Comparison of ENCODE assay signal across 1 cellular context in the genomic region with DNA sequence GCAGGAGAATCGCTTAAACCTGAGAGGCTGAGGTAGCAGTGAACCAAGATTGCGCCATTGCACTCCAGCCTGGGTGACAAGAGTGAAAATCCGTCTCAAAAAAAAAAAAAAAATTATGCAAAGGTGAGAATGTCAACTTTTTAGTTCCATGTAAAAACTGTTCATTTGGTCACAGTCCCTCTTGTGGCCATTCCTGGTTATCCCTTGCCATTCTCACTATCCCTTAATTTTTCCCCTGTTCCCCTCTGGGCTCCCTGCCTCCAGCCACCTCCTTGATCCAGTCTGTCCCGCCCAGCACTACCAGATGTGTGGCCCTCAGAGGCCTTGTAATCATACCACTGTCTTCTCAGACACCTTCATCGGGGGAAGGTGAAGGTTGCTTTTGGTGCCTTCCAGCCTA.
TF ChIP-seq lines count a peak whose summit lies in the region.

No MANE protein-coding gene starts in this region.

TF ChIP-seq in endothelial cell of umbilical vein, 7 proteins besides CTCF, POLR2A, EP300 and RAD21 (continued from another document):
- no peak for TF ChIP-seq GATA2 (IDR thresholded peaks at IDR 0.05; ENCODE audit: insufficient read depth, insufficient read length, low read depth, low read length)
- TF ChIP-seq, protein P1, sequence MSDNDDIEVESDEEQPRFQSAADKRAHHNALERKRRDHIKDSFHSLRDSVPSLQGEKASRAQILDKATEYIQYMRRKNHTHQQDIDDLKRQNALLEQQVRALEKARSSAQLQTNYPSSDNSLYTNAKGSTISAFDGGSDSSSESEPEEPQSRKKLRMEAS (IDR thresholded peaks at IDR 0.05; ENCODE audit: insufficient read depth, insufficient read length), result no peak
- no peak for TF ChIP-seq MYC (IDR thresholded peaks at IDR 0.05; ENCODE audit: low read depth, low read length)
- no peak for TF ChIP-seq EZH2 (IDR thresholded peaks at IDR 0.05; ENCODE audit: borderline replicate concordance, low read depth, low read length, severe bottlenecking)
- TF ChIP-seq FOS (IDR thresholded peaks at IDR 0.05; ENCODE audit: borderline replicate concordance, insufficient read depth, low read length), result no peak
- TF ChIP-seq POLR2AphosphoS5 (IDR thresholded peaks at IDR 0.05; ENCODE audit: insufficient read depth, low read depth, low read length), result no peak
